Comparison of ENCODE assay signal across 8 cellular contexts in the genomic region with DNA sequence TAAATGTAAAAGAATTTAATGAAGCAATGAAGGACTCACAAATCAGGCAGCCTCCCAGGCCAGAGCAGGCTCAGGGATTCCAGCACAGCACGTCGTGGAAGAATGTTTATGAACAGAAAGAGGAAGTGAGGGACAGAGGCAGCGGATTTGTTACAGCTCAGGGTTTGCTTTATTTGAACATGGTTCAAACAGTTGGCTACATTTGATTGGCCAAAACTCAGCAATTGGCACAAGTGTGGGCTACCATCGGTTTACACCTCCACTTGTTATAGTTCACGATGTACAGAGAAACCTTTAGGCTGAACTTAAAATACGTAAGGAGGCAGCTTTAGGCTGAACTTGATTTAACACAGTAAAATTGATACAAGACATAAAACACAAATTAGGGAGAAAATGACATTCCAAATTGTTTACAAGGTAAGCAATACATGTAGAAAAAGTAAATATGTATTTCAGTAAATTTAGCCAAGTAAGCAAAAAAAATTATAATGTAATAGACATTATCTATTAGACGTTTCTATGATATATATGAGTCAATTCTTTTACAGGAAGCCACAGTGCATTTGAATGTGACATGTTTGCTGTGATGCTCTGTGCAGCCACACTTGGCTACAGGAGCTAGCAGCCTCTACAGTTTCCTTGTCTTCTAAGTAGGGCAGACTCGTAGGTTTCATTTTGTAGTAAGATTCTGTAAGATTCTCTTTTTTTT.
DNase-seq lines count a peak whose midpoint lies in the region; ATAC-seq and TF ChIP-seq lines count a peak whose summit lies in the region.

No MANE protein-coding gene starts in this region.

- no peaks in the 10 kb centered on the region for H3K27me3 ChIP-seq in uterus

- peaks cover 2% of the 10 kb centered on the region for H3K36me3 Mint-ChIP-seq in activated naive CD4-positive, alpha-beta T cell treated with anti-CD3 and anti-CD28 coated beads for 36 hours (ENCODE audit: low read depth)
- peaks cover 9% of the 10 kb centered on the region for H3K36me3 Mint-ChIP-seq in T-helper 17 cell (ENCODE audit: low read depth)

- TF ChIP-seq CTCF in uterus (IDR thresholded peaks at IDR 0.05) = no peak

- H3K4me3 ChIP-seq in uterus = no peak overlapping the region

- H3K27ac Mint-ChIP-seq in activated naive CD4-positive, alpha-beta T cell treated with anti-CD3 and anti-CD28 coated beads for 36 hours = no peak overlapping the region
- peak overlapping the region; percentile 87 for H3K27ac Mint-ChIP-seq in T-helper 17 cell

- H3K4me1 ChIP-seq in uterus = no peaks in the 10 kb centered on the region

- CTCF ChIA-PET in activated naive CD4-positive, alpha-beta T cell treated with anti-CD3 and anti-CD28 coated beads for 36 hours (lab: Charles Lee) = interaction anchor here (0.6 to 0.7 kb wide), 2 partner anchors 142 to 234 kb away, joined by 3 read pairs; no protein-coding TSS in a partner anchor

- H3K4me1 Mint-ChIP-seq in activated naive CD4-positive, alpha-beta T cell treated with anti-CD3 and anti-CD28 coated beads for 36 hours (ENCODE audit: low read depth) = peaks cover 5% of the 10 kb centered on the region
- H3K4me1 Mint-ChIP-seq in T-helper 17 cell = peaks cover 21% of the 10 kb centered on the region

- intact Hi-C loops in activated naive CD4-positive, alpha-beta T cell treated with anti-CD3 and anti-CD28 coated beads for 36 hours (cut with micrococcal nuclease) = no loop called here
- intact Hi-C loops in uterus (cut with DNase I; ENCODE audit: low total_unique reads) (no loop called here), posterior cingulate gyrus (cut with DNase I) (no loop called here)

- peaks cover 6% of the 10 kb centered on the region for H3K9me3 Mint-ChIP-seq in activated naive CD4-positive, alpha-beta T cell treated with anti-CD3 and anti-CD28 coated beads for 36 hours

- H3K27ac ChIP-seq in uterus = peak overlapping the region in 1 of 2 donors; percentile 88

- ATAC-seq in HG02981 (IDR thresholded peaks at IDR 0.05; ENCODE audit: unreplicated experiment) = peak; percentile 77
- ATAC-seq in T-helper 17 cell = peak; percentile 75

- TF ChIP-seq POLR2A in uterus (IDR thresholded peaks at IDR 0.05) = no peak

- H3K4me3 Mint-ChIP-seq in activated naive CD4-positive, alpha-beta T cell treated with anti-CD3 and anti-CD28 coated beads for 36 hours = no peak overlapping the region
- peak overlapping the region; percentile 70 for H3K4me3 Mint-ChIP-seq in T-helper 17 cell

- DNase-seq in activated naive CD4-positive, alpha-beta T cell treated with anti-CD3 and anti-CD28 coated beads for 36 hours = peak; percentile 22
- no peak for DNase-seq in activated naive CD4-positive, alpha-beta T cell treated with anti-CD3 and anti-CD28 coated beads, Interleukin-2, amount 50 U/mL, for 16 hours
- DNase-seq in T-helper 17 cell = no peak
- peak; percentile 57 for DNase-seq in medulla oblongata (ENCODE audit: extremely low spot score)
- no peak for DNase-seq in uterus
- DNase-seq in DMS 273 (lab: John Stamatoyannopoulos, UW; ENCODE audit: unreplicated experiment) = no peak
- DNase-seq in posterior cingulate gyrus = no peak

- peaks cover 2% of the 10 kb centered on the region for H3K27me3 Mint-ChIP-seq in activated naive CD4-positive, alpha-beta T cell treated with anti-CD3 and anti-CD28 coated beads for 36 hours (ENCODE audit: low read depth)
- no peaks in the 10 kb centered on the region for H3K27me3 Mint-ChIP-seq in T-helper 17 cell

- H3K9me3 ChIP-seq in T-helper 17 cell (ENCODE audit: control insufficient read depth, low read length, poor library complexity, severe bottlenecking) (no peaks in the 10 kb centered on the region), uterus (peaks cover 0 to 4% of the 10 kb centered on the region in 2 donors)

- no peaks in the 10 kb centered on the region for H3K36me3 ChIP-seq in uterus

Comparison
In these comparisons a context has a peak if more than half of its experiments do, and no peak if none do; other contexts are left out.
1. DNase-seq: peak in activated naive CD4-positive, alpha-beta T cell treated with anti-CD3 and anti-CD28 coated beads for 36 hours (single experiment) and medulla oblongata (single experiment); none in activated naive CD4-positive, alpha-beta T cell treated with anti-CD3 and anti-CD28 coated beads, Interleukin-2, amount 50 U/mL, for 16 hours (single experiment), T-helper 17 cell (0 of 3), uterus (0 of 2), DMS 273 (single experiment) and posterior cingulate gyrus (0 of 10).